ENCODE assay signal across 23 cellular contexts in genomic region chr7:46932266-46932655, GRCh38.
A peak's percentile ranks its signal among the peaks of the same experiment; 100 is the strongest.
DNase-seq lines count a peak whose midpoint lies in the region; ATAC-seq and TF ChIP-seq lines count a peak whose summit lies in the region.
"Had no signal": no experiment of that assay in that cellular context is flagged by ENCODE, and none has a peak within 500 bp of the region (broad histone marks: within the 10 kb centered on the region; RNA-seq: fewer than 3 reads in every experiment).

No MANE protein-coding gene starts in this region.

- TF ChIP-seq CTCF in RWPE2 (IDR thresholded peaks at IDR 0.05; ENCODE audit: poor library complexity, severe bottlenecking) (no peak), endodermal cell (conservative IDR thresholded peaks at IDR 0.05) (no peak), osteoblast (IDR thresholded peaks at IDR 0.05; ENCODE audit: extremely low read depth, low read depth, low read length) (no peak), WERI-Rb-1 (IDR thresholded peaks at IDR 0.05; ENCODE audit: low read depth, low read length) (no peak)

- H3K9me3 ChIP-seq in GM23248 (ENCODE audit: low read depth) = no peaks in the 10 kb centered on the region
- no peaks in the 10 kb centered on the region for H3K9me3 ChIP-seq in RWPE2 (ENCODE audit: severe bottlenecking)
- H3K9me3 ChIP-seq in endodermal cell (ENCODE audit: control insufficient read depth, low read length) = peaks cover 21% of the 10 kb centered on the region
- H3K9me3 ChIP-seq in osteoblast (ENCODE audit: low read depth, low read length) = no peaks in the 10 kb centered on the region
- H3K9me3 ChIP-seq in WERI-Rb-1 (ENCODE audit: severe bottlenecking) = no peaks in the 10 kb centered on the region
- H3K9me3 ChIP-seq: colonic mucosa, left lung, mucosa of descending colon, spleen had no signal

- ATAC-seq in RWPE2 (ENCODE audit: low read depth) = no peak

- DNase-seq in GM23248 (peak; percentile 15), RWPE2 (ENCODE audit: low spot score) (no peak), endodermal cell (no peak), osteoblast (ENCODE audit: insufficient read length, low spot score, missing footprints) (no peak), WERI-Rb-1 (no peak), HPDE6-E6E7 (ENCODE audit: extremely low spot score) (no peak), mucosa of gallbladder (ENCODE audit: low spot score) (no peak), GM19238 (ENCODE audit: insufficient read length, low spot score) (no peak)
- DNase-seq: activated CD8-positive, alpha-beta memory T cell treated with anti-CD3 and anti-CD28 coated beads, Interleukin-2, amount 50 U/mL, for 4 hours; activated naive CD8-positive, alpha-beta T cell treated with anti-CD3 and anti-CD28 coated beads, Interleukin-2, amount 10 ng/mL, durations not matched to agents 7 days and 5 days; AML-193; CD8-positive, alpha-beta memory T cell; immature natural killer cell; Kasumi-1; left lung; NCI-H1092; NCI-H2227 treated with DMSO at 0.1 percent for 48 hours; spleen; stimulated activated CD4-positive, alpha-beta T cell treated with anti-CD3 and anti-CD28 coated beads, Interleukin-4, amount 100 ng/mL, for 24 hours; stimulated activated naive CD4-positive, alpha-beta T cell treated with Interleukin-2 at 50 U/mL for 16 hours had no signal

- H3K4me3 ChIP-seq in GM23248 = no peak overlapping the region
- no peak overlapping the region for H3K4me3 ChIP-seq in RWPE2 (ENCODE audit: severe bottlenecking)
- no peak overlapping the region for H3K4me3 ChIP-seq in endodermal cell (ENCODE audit: low read length)
- no peak overlapping the region for H3K4me3 ChIP-seq in osteoblast (ENCODE audit: insufficient read depth, low read length)
- no peak overlapping the region for H3K4me3 ChIP-seq in WERI-Rb-1 (ENCODE audit: low read depth, low read length)
- H3K4me3 ChIP-seq: colonic mucosa, left lung, mucosa of descending colon, neural progenitor cell, spleen had no signal

- H3K9me3 Mint-ChIP-seq in endodermal cell = peaks cover 9% of the 10 kb centered on the region
- H3K9me3 Mint-ChIP-seq: neural progenitor cell had no signal

- no peaks in the 10 kb centered on the region for H3K36me3 ChIP-seq in GM23248 (ENCODE audit: low read depth)
- H3K36me3 ChIP-seq in RWPE2 (ENCODE audit: low read depth) = no peaks in the 10 kb centered on the region
- H3K36me3 ChIP-seq in endodermal cell (ENCODE audit: control insufficient read depth, insufficient read depth, low read length) = no peaks in the 10 kb centered on the region
- H3K36me3 ChIP-seq in osteoblast (ENCODE audit: insufficient read depth, low read length) = no peaks in the 10 kb centered on the region
- no peaks in the 10 kb centered on the region for H3K36me3 ChIP-seq in WERI-Rb-1
- H3K36me3 ChIP-seq: colonic mucosa, left lung, neural progenitor cell, spleen had no signal

- H3K9ac ChIP-seq in GM23248 (peak overlapping the region; percentile 74), endodermal cell (ENCODE audit: extremely low read depth, low read length, poor library complexity, severe bottlenecking) (no peak overlapping the region)
- H3K9ac ChIP-seq: neural progenitor cell had no signal

- in situ Hi-C loops in GM23248 (cut with MboI) = no loop called here

- no peak overlapping the region for H3K4me3 Mint-ChIP-seq in endodermal cell
- H3K4me3 Mint-ChIP-seq: activated naive CD8-positive, alpha-beta T cell treated with anti-CD3 and anti-CD28 coated beads, Interleukin-2, amount 10 ng/mL, durations not matched to agents 7 days and 5 days; CD8-positive, alpha-beta memory T cell; immature natural killer cell; neural progenitor cell had no signal

- H3K27ac ChIP-seq in GM23248 (peak overlapping the region; percentile 93), RWPE2 (ENCODE audit: poor library complexity, severe bottlenecking) (peak overlapping the region; percentile 84), endodermal cell (ENCODE audit: low read depth, low read length) (no peak overlapping the region), osteoblast (ENCODE audit: low read depth, low read length) (peak overlapping the region; percentile 96), WERI-Rb-1 (no peak overlapping the region)
- H3K27ac ChIP-seq: colonic mucosa, neural progenitor cell had no signal

- WGBS in GM23248 (ENCODE audit: low coverage in 1 of 2, low lambda C conversion rate in 2 of 2, missing lambda C conversion rate in 2 of 2), 2 experiments = 22% methylated on average over 1 of the region's 1 CpG
- WGBS in endodermal cell (ENCODE audit: insufficient coverage in 1 of 2, insufficient read length in 1 of 2), 2 experiments = 52% methylated on average over 1 of the region's 1 CpG; no CpG with 5 or more reads in 1 of the 2 experiments

- H2AFZ ChIP-seq in GM23248 (no peak overlapping the region), osteoblast (ENCODE audit: low read length) (no peak overlapping the region)

- H3K4me1 ChIP-seq in GM23248 (ENCODE audit: insufficient read depth) (peaks cover 61% of the 10 kb centered on the region), RWPE2 (ENCODE audit: insufficient read depth, poor library complexity, severe bottlenecking) (peaks cover 43% of the 10 kb centered on the region), endodermal cell (ENCODE audit: control insufficient read depth, insufficient read depth, low read length) (peaks cover 18% of the 10 kb centered on the region), osteoblast (ENCODE audit: insufficient read depth, low read length) (peaks cover 41% of the 10 kb centered on the region)
- H3K4me1 ChIP-seq: colonic mucosa, neural progenitor cell, spleen had no signal

- peaks cover 3% of the 10 kb centered on the region for H3K36me3 Mint-ChIP-seq in endodermal cell (ENCODE audit: low read depth)
- H3K36me3 Mint-ChIP-seq: activated naive CD8-positive, alpha-beta T cell treated with anti-CD3 and anti-CD28 coated beads, Interleukin-2, amount 10 ng/mL, durations not matched to agents 7 days and 5 days; CD8-positive, alpha-beta memory T cell; immature natural killer cell; neural progenitor cell had no signal

- H3K27ac Mint-ChIP-seq in endodermal cell = peak overlapping the region; percentile 15
- H3K27ac Mint-ChIP-seq: activated naive CD8-positive, alpha-beta T cell treated with anti-CD3 and anti-CD28 coated beads, Interleukin-2, amount 10 ng/mL, durations not matched to agents 7 days and 5 days; CD8-positive, alpha-beta memory T cell; immature natural killer cell; neural progenitor cell had no signal

- no peaks in the 10 kb centered on the region for H4K20me1 ChIP-seq in GM23248 (ENCODE audit: insufficient read depth)
- H4K20me1 ChIP-seq in osteoblast (ENCODE audit: insufficient read depth, low read length) = no peaks in the 10 kb centered on the region

- no peaks in the 10 kb centered on the region for H3K79me2 ChIP-seq in GM23248 (ENCODE audit: insufficient read depth)
- H3K79me2 ChIP-seq in osteoblast (ENCODE audit: insufficient read depth, low read length) = no peaks in the 10 kb centered on the region

- peaks cover 58% of the 10 kb centered on the region for H3F3A ChIP-seq in GM23248 (ENCODE audit: insufficient read depth)

- peaks cover 48% of the 10 kb centered on the region for H3K4me1 Mint-ChIP-seq in endodermal cell
- H3K4me1 Mint-ChIP-seq: activated naive CD8-positive, alpha-beta T cell treated with anti-CD3 and anti-CD28 coated beads, Interleukin-2, amount 10 ng/mL, durations not matched to agents 7 days and 5 days; CD8-positive, alpha-beta memory T cell; immature natural killer cell had no signal

- no peaks in the 10 kb centered on the region for H3K27me3 Mint-ChIP-seq in endodermal cell (ENCODE audit: insufficient read depth)
- H3K27me3 Mint-ChIP-seq: activated naive CD8-positive, alpha-beta T cell treated with anti-CD3 and anti-CD28 coated beads, Interleukin-2, amount 10 ng/mL, durations not matched to agents 7 days and 5 days; CD8-positive, alpha-beta memory T cell had no signal

- no peaks in the 10 kb centered on the region for H3K9me2 ChIP-seq in GM23248 (ENCODE audit: insufficient read depth)

- H3K27me3 ChIP-seq in GM23248 (replicated peaks; ENCODE audit: insufficient read depth) = no peaks in the 10 kb centered on the region
- no peaks in the 10 kb centered on the region for H3K27me3 ChIP-seq in RWPE2 (ENCODE audit: insufficient read depth, poor library complexity, severe bottlenecking)
- no peaks in the 10 kb centered on the region for H3K27me3 ChIP-seq in endodermal cell (ENCODE audit: control insufficient read depth, insufficient read depth, low read length, poor library complexity, severe bottlenecking)
- H3K27me3 ChIP-seq in osteoblast (ENCODE audit: insufficient read depth, low read length) = no peaks in the 10 kb centered on the region
- no peaks in the 10 kb centered on the region for H3K27me3 ChIP-seq in WERI-Rb-1 (ENCODE audit: insufficient read depth, low read depth, severe bottlenecking)
- H3K27me3 ChIP-seq: colonic mucosa, left lung, neural progenitor cell, spleen had no signal

- H3K4me2 ChIP-seq in GM23248 (ENCODE audit: unreplicated experiment) = peak overlapping the region; percentile 72
- H3K4me2 ChIP-seq in osteoblast (ENCODE audit: insufficient read depth, low read length) = peak overlapping the region; percentile 68
- H3K4me2 ChIP-seq: neural progenitor cell had no signal

Comparison
In these comparisons a context has a peak if more than half of its experiments do, and no peak if none do; other contexts are left out.
1. H3K27ac ChIP-seq: peak in GM23248 (single experiment), RWPE2 (single experiment) and osteoblast (single experiment); none in endodermal cell (single experiment) and WERI-Rb-1 (single experiment).